29 cellular contexts compared by ENCODE assay signal in genomic region chr17:19592316-19592715, GRCh38.
"Had no signal": no experiment of that assay in that cellular context is flagged by ENCODE, and none has a peak within 500 bp of the region (broad histone marks: within the 10 kb centered on the region; RNA-seq: fewer than 3 reads in every experiment).

No MANE protein-coding gene starts in this region.

- H3K4me1 ChIP-seq: stomach, suprapubic skin, testis, tibial artery, tibial nerve, transverse colon, upper lobe of left lung, upper lobe of right lung, uterus, vagina had no signal

- H3K36me3 Mint-ChIP-seq: stimulated activated effector memory CD8-positive, alpha-beta T cell treated with anti-CD3 and anti-CD28 coated beads, Interleukin-12 subunit alpha, Interleukin-12 subunit beta, amount 100 ng/mL, for 72 hours; stimulated activated memory B cell treated with anti-CD40 and anti-IgM and Interleukin-4, amounts not matched to agents 10 μg/mL and 1 μg/mL and 100 μg/mL, for 72 hours; stimulated activated naive B cell treated with anti-CD40 and anti-IgM and Interleukin-4, amounts not matched to agents 10 μg/mL and 1 μg/mL and 100 μg/mL, for 72 hours; type B pancreatic cell had no signal

- H3K27ac ChIP-seq: stomach, suprapubic skin, testis, thoracic aorta, thyroid gland, tibial artery, tibial nerve, transverse colon, upper lobe of left lung, upper lobe of right lung, uterus, vagina had no signal

- H3K4me3 ChIP-seq: stomach, suprapubic skin, testis, thoracic aorta, thyroid gland, tibial artery, tibial nerve, transverse colon, upper lobe of left lung, upper lobe of right lung, uterus, vagina had no signal

- DNase-seq: stimulated activated CD4-positive, alpha-beta T cell treated with anti-CD3 and anti-CD28 coated beads, Interleukin-2, amount 100 ng/mL, for 48 hours; stimulated activated CD4-positive, alpha-beta T cell treated with anti-CD3 and anti-CD28 coated beads, Interleukin-4, amount 100 ng/mL, for 1 hour; stimulated activated CD4-positive, alpha-beta T cell treated with anti-CD3 and anti-CD28 coated beads, Interleukin-4, amount 100 ng/mL, for 24 hours; stimulated activated CD4-positive, alpha-beta T cell treated with anti-CD3 and anti-CD28 coated beads, Interleukin-4, amount 100 ng/mL, for 4 hours; stimulated activated CD8-positive, alpha-beta memory T cell treated with anti-CD3 and anti-CD28 coated beads, Interleukin-4, amount 100 ng/mL, for 48 hours; stimulated activated naive B cell treated with anti-CD40 and anti-IgM and Interleukin-4, amounts not matched to agents 10 μg/mL and 1 μg/mL and 100 μg/mL, for 72 hours; stimulated activated naive CD4-positive, alpha-beta T cell; stimulated activated naive CD4-positive, alpha-beta T cell treated with Interleukin-2 at 50 U/mL for 16 hours; stimulated activated naive CD8-positive, alpha-beta T cell treated with anti-CD3 and anti-CD28 coated beads, Interleukin-15, amount 100 ng/mL, for 72 hours; stimulated activated naive CD8-positive, alpha-beta T cell treated with anti-CD3 and anti-CD28 coated beads, Interleukin-15, Interleukin-2, amounts not matched to agents 100 U/mL and 50 U/mL, for 24 hours; stomach; substantia nigra; testis; thyroid gland; tibial artery; transverse colon; trophoblast cell; upper lobe of left lung; upper lobe of right lung; uterus had no signal

- H3K27me3 ChIP-seq: stomach, suprapubic skin, testis, thyroid gland, tibial artery, tibial nerve, transverse colon, upper lobe of left lung, upper lobe of right lung, uterus, vagina had no signal

- H3K9me3 Mint-ChIP-seq: stimulated activated effector memory CD8-positive, alpha-beta T cell treated with anti-CD3 and anti-CD28 coated beads, Interleukin-12 subunit alpha, Interleukin-12 subunit beta, amount 100 ng/mL, for 72 hours; stimulated activated memory B cell treated with anti-CD40 and anti-IgM and Interleukin-4, amounts not matched to agents 10 μg/mL and 1 μg/mL and 100 μg/mL, for 72 hours; stimulated activated naive B cell treated with anti-CD40 and anti-IgM and Interleukin-4, amounts not matched to agents 10 μg/mL and 1 μg/mL and 100 μg/mL, for 72 hours; stimulated activated naive CD8-positive, alpha-beta T cell treated with anti-CD3 and anti-CD28 coated beads, Interleukin-15, amount 100 ng/mL, for 72 hours; stimulated activated naive CD8-positive, alpha-beta T cell treated with anti-CD3 and anti-CD28 coated beads, Interleukin-15, Interleukin-2, amounts not matched to agents 100 ng/mL and 50 ng/mL, for 24 hours; type B pancreatic cell had no signal

- H3K4me1 Mint-ChIP-seq: stimulated activated effector memory CD8-positive, alpha-beta T cell treated with anti-CD3 and anti-CD28 coated beads, Interleukin-12 subunit alpha, Interleukin-12 subunit beta, amount 100 ng/mL, for 72 hours; stimulated activated memory B cell treated with anti-CD40 and anti-IgM and Interleukin-4, amounts not matched to agents 10 μg/mL and 1 μg/mL and 100 μg/mL, for 72 hours; stimulated activated naive B cell treated with anti-CD40 and anti-IgM and Interleukin-4, amounts not matched to agents 10 μg/mL and 1 μg/mL and 100 μg/mL, for 72 hours; stimulated activated naive CD8-positive, alpha-beta T cell treated with anti-CD3 and anti-CD28 coated beads, Interleukin-15, amount 100 ng/mL, for 72 hours had no signal

- H3K9me3 ChIP-seq: stomach, suprapubic skin, testis, thoracic aorta, thyroid gland, tibial artery, tibial nerve, transverse colon, upper lobe of left lung, upper lobe of right lung, uterus, vagina had no signal

- FAIRE-seq: urothelium cell line had no signal

- H3K4me3 Mint-ChIP-seq: stimulated activated effector memory CD8-positive, alpha-beta T cell treated with anti-CD3 and anti-CD28 coated beads, Interleukin-12 subunit alpha, Interleukin-12 subunit beta, amount 100 ng/mL, for 72 hours; stimulated activated memory B cell treated with anti-CD40 and anti-IgM and Interleukin-4, amounts not matched to agents 10 μg/mL and 1 μg/mL and 100 μg/mL, for 72 hours; stimulated activated naive B cell treated with anti-CD40 and anti-IgM and Interleukin-4, amounts not matched to agents 10 μg/mL and 1 μg/mL and 100 μg/mL, for 72 hours; stimulated activated naive CD8-positive, alpha-beta T cell treated with anti-CD3 and anti-CD28 coated beads, Interleukin-15, amount 100 ng/mL, for 72 hours; stimulated activated naive CD8-positive, alpha-beta T cell treated with anti-CD3 and anti-CD28 coated beads, Interleukin-15, Interleukin-2, amounts not matched to agents 100 ng/mL and 50 ng/mL, for 24 hours; type B pancreatic cell had no signal

- H3K27me3 Mint-ChIP-seq: stimulated activated naive CD8-positive, alpha-beta T cell treated with anti-CD3 and anti-CD28 coated beads, Interleukin-15, amount 100 ng/mL, for 72 hours had no signal

- H3K27ac Mint-ChIP-seq: stimulated activated effector memory CD8-positive, alpha-beta T cell treated with anti-CD3 and anti-CD28 coated beads, Interleukin-12 subunit alpha, Interleukin-12 subunit beta, amount 100 ng/mL, for 72 hours; stimulated activated memory B cell treated with anti-CD40 and anti-IgM and Interleukin-4, amounts not matched to agents 10 μg/mL and 1 μg/mL and 100 μg/mL, for 72 hours; stimulated activated naive B cell treated with anti-CD40 and anti-IgM and Interleukin-4, amounts not matched to agents 10 μg/mL and 1 μg/mL and 100 μg/mL, for 72 hours; stimulated activated naive CD8-positive, alpha-beta T cell treated with anti-CD3 and anti-CD28 coated beads, Interleukin-15, Interleukin-2, amounts not matched to agents 100 ng/mL and 50 ng/mL, for 24 hours; type B pancreatic cell had no signal

- ATAC-seq: stimulated activated effector memory CD8-positive, alpha-beta T cell treated with anti-CD3 and anti-CD28 coated beads, Interleukin-12 subunit alpha, Interleukin-12 subunit beta, amount 100 ng/mL, for 72 hours; stimulated activated memory B cell treated with anti-CD40 and anti-IgM and Interleukin-4, amounts not matched to agents 10 μg/mL and 1 μg/mL and 100 μg/mL, for 72 hours; stimulated activated naive B cell treated with anti-CD40 and anti-IgM and Interleukin-4, amounts not matched to agents 10 μg/mL and 1 μg/mL and 100 μg/mL, for 72 hours; stimulated activated naive CD8-positive, alpha-beta T cell treated with anti-CD3 and anti-CD28 coated beads, Interleukin-15, amount 100 ng/mL, for 72 hours; stimulated activated naive CD8-positive, alpha-beta T cell treated with anti-CD3 and anti-CD28 coated beads, Interleukin-15, Interleukin-2, amounts not matched to agents 100 U/mL and 50 U/mL, for 24 hours; upper lobe of right lung had no signal

- H3K36me3 ChIP-seq: stomach, suprapubic skin, thoracic aorta, thyroid gland, tibial artery, transverse colon, upper lobe of left lung, upper lobe of right lung, uterus, vagina had no signal
